Comparison of ENCODE assay signal across 1 cellular context in the genomic region with DNA sequence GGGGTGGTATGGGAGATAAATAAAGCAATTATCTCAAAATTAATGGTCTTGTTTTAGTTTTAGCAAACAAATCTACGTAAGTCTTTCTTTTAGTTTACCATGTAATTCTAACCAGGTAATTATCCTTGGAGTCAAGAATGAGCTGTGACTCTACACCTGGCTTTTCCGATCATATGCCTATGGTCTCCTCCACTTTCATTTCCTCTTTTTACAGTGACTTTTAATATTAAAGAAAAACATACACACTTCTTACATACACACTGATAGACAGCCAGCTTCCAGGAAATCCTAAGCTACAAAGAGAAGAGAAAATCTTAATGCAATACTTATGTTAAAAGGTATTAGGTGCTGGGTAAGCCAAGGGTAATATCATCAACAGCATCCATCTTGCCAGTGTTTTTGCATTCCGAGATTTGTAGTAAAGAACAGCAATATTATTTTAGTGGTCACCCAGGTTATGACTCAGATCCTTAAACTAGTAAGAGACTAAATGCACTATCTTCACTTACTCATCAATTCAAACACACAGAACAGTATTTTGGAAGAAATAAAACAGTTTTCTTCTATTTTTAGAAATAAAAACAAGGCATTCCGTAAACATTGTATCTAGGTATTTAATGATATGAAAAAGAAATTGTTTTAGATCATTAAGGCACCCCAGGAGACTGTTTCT.
A peak's percentile ranks its signal among the peaks of the same experiment; 100 is the strongest.
TF ChIP-seq lines count a peak whose summit lies in the region.

No MANE protein-coding gene starts in this region.

TF ChIP-seq in HEK293, 187 proteins besides CTCF, POLR2A, EP300 and RAD21 (continued from another document):
- TF ChIP-seq, protein P1, sequence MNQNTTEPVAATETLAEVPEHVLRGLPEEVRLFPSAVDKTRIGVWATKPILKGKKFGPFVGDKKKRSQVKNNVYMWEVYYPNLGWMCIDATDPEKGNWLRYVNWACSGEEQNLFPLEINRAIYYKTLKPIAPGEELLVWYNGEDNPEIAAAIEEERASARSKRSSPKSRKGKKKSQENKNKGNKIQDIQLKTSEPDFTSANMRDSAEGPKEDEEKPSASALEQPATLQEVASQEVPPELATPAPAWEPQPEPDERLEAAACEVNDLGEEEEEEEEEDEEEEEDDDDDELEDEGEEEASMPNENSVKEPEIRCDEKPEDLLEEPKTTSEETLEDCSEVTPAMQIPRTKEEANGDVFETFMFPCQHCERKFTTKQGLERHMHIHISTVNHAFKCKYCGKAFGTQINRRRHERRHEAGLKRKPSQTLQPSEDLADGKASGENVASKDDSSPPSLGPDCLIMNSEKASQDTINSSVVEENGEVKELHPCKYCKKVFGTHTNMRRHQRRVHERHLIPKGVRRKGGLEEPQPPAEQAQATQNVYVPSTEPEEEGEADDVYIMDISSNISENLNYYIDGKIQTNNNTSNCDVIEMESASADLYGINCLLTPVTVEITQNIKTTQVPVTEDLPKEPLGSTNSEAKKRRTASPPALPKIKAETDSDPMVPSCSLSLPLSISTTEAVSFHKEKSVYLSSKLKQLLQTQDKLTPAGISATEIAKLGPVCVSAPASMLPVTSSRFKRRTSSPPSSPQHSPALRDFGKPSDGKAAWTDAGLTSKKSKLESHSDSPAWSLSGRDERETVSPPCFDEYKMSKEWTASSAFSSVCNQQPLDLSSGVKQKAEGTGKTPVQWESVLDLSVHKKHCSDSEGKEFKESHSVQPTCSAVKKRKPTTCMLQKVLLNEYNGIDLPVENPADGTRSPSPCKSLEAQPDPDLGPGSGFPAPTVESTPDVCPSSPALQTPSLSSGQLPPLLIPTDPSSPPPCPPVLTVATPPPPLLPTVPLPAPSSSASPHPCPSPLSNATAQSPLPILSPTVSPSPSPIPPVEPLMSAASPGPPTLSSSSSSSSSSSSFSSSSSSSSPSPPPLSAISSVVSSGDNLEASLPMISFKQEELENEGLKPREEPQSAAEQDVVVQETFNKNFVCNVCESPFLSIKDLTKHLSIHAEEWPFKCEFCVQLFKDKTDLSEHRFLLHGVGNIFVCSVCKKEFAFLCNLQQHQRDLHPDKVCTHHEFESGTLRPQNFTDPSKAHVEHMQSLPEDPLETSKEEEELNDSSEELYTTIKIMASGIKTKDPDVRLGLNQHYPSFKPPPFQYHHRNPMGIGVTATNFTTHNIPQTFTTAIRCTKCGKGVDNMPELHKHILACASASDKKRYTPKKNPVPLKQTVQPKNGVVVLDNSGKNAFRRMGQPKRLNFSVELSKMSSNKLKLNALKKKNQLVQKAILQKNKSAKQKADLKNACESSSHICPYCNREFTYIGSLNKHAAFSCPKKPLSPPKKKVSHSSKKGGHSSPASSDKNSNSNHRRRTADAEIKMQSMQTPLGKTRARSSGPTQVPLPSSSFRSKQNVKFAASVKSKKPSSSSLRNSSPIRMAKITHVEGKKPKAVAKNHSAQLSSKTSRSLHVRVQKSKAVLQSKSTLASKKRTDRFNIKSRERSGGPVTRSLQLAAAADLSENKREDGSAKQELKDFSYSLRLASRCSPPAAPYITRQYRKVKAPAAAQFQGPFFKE (tag by site-specific recombination; IDR thresholded peaks at IDR 0.05; ENCODE audit: borderline replicate concordance), result no peak
- TF ChIP-seq ZBTB20 (tag by site-specific recombination; IDR thresholded peaks at IDR 0.05), result no peak
- no peak for TF ChIP-seq ZNF391 (tag by site-specific recombination; IDR thresholded peaks at IDR 0.05; ENCODE audit: borderline replicate concordance, low read depth)
- TF ChIP-seq ZFP37 (tag by site-specific recombination; IDR thresholded peaks at IDR 0.05), result no peak
- TF ChIP-seq ZNF202 (tag by site-specific recombination; IDR thresholded peaks at IDR 0.05; ENCODE audit: borderline replicate concordance), result no peak
- no peak for TF ChIP-seq ZNF692 (tag by site-specific recombination; IDR thresholded peaks at IDR 0.05)
- 0 out of 2 replicates have a peak, but pooled peaks have one; percentile 9 for TF ChIP-seq ZNF580 (tag by site-specific recombination; IDR thresholded peaks at IDR 0.05)
- TF ChIP-seq ZNF366 (tag by site-specific recombination; conservative IDR thresholded peaks at IDR 0.05), result 0 out of 2 replicates have a peak, but pooled peaks have one; percentile 40
- no peak for TF ChIP-seq ZNF239 (tag by site-specific recombination; IDR thresholded peaks at IDR 0.05)
